20 cellular contexts compared by ENCODE assay signal in genomic region chr5:132098621-132099020, GRCh38. TPM values are rescaled to one million over a fixed set of nuclear protein-coding genes. Genes with fewer than 3 reads are reported as not detected.
A peak's percentile ranks its signal among the peaks of the same experiment; 100 is the strongest.
DNase-seq lines count a peak whose midpoint lies in the region; ATAC-seq, FAIRE-seq and TF ChIP-seq lines count a peak whose summit lies in the region.
"Had no signal": no experiment of that assay in that cellular context is flagged by ENCODE, and none has a peak within 500 bp of the region (broad histone marks: within the 10 kb centered on the region; RNA-seq: fewer than 3 reads in every experiment).

No MANE protein-coding gene starts in this region.

- H3K36me3 Mint-ChIP-seq in CD8-positive, alpha-beta memory T cell: no peaks in the 10 kb centered on the region
- H3K36me3 Mint-ChIP-seq in activated CD8-positive, alpha-beta T cell treated with anti-CD3 and anti-CD28 coated beads for 36 hours (ENCODE audit: low read depth): peaks cover 8% of the 10 kb centered on the region
- H3K36me3 Mint-ChIP-seq: mesothelial cell of epicardium had no signal

- no peak for TF ChIP-seq RAD21 in SK-N-SH (IDR thresholded peaks at IDR 0.05; ENCODE audit: low read length)

- no peak for FAIRE-seq in GM12891 (lab: Jason Lieb, UNC)

- peaks cover 7 to 26% of the 10 kb centered on the region in 2 experiments; a peak in 3 of 4 replicates for H3K4me1 ChIP-seq in SK-N-SH (ENCODE audit: control insufficient read depth in 1 of 2, insufficient read depth in 2 of 2, low read depth in 1 of 2, low read length in 1 of 2)
- H3K4me1 ChIP-seq in CD8-positive, alpha-beta memory T cell (ENCODE audit: insufficient read depth, low read length): peaks cover 69% of the 10 kb centered on the region
- H3K4me1 ChIP-seq in ascending aorta: peaks cover 5 to 9% of the 10 kb centered on the region in 2 donors

- no peak overlapping the region for H3K4me2 ChIP-seq in SK-N-SH

- ATAC-seq in SK-N-SH treated with all-trans-retinoic acid at 6 μM for 48 hours: no peak
- ATAC-seq in activated CD8-positive, alpha-beta T cell treated with anti-CD3 and anti-CD28 coated beads for 36 hours: no peak
- ATAC-seq: gastrocnemius medialis had no signal

- no peak for TF ChIP-seq POLR2A in GM12891 (IDR thresholded peaks at IDR 0.05; ENCODE audit: low read depth, low read length)

- no peak overlapping the region for H3K4me3 ChIP-seq in SK-N-SH (ENCODE audit: low read depth in 2 of 2, low read length in 1 of 2)
- no peak overlapping the region for H3K4me3 ChIP-seq in CD8-positive, alpha-beta memory T cell (ENCODE audit: low read length)
- no peak overlapping the region for H3K4me3 ChIP-seq in fibroblast of the aortic adventitia (ENCODE audit: low read depth, low read length)
- no peak overlapping the region for H3K4me3 ChIP-seq in ascending aorta
- H3K4me3 ChIP-seq: BLaER1, dorsolateral prefrontal cortex, gastrocnemius medialis, transverse colon had no signal

- CTCF ChIA-PET in SK-N-SH (lab: Yijun Ruan, JAX): no interaction called here
- CTCF ChIA-PET in CD8-positive, alpha-beta memory T cell (lab: Charles Lee): interaction anchor here (1.2 kb wide), 1 partner anchor 139 kb away, joined by 3 read pairs; no protein-coding TSS in a partner anchor
- CTCF ChIA-PET in activated CD8-positive, alpha-beta T cell treated with anti-CD3 and anti-CD28 coated beads for 36 hours (lab: Charles Lee): interaction anchor here (1.2 kb wide), 1 partner anchor 12 kb away, joined by 3 read pairs; no protein-coding TSS in a partner anchor

- DNase-seq in SK-N-SH (no peak), fibroblast of the aortic adventitia (ENCODE audit: low read depth) (peak; percentile 48), NCI-H1694 (lab: John Stamatoyannopoulos, UW) (no peak), ascending aorta (ENCODE audit: low spot score in 2 of 2) (no peak), GM12891 (ENCODE audit: insufficient read length, low spot score) (no peak)
- no peak for DNase-seq in CD8-positive, alpha-beta memory T cell
- no peak for DNase-seq in activated CD8-positive, alpha-beta T cell treated with anti-CD3 and anti-CD28 coated beads for 36 hours
- DNase-seq: DMS53, dorsolateral prefrontal cortex, gastrocnemius medialis, NCI-H1694 treated with DMSO at 0.1 percent for 48 hours, retina, RPMI8226, transverse colon had no signal

- H3K9me3 Mint-ChIP-seq in CD8-positive, alpha-beta memory T cell: no peaks in the 10 kb centered on the region
- no peaks in the 10 kb centered on the region for H3K9me3 Mint-ChIP-seq in activated CD8-positive, alpha-beta T cell treated with anti-CD3 and anti-CD28 coated beads for 36 hours
- H3K9me3 Mint-ChIP-seq: mesothelial cell of epicardium had no signal

- H3K79me2 ChIP-seq in SK-N-SH (ENCODE audit: insufficient read depth): no peaks in the 10 kb centered on the region

- no peaks in the 10 kb centered on the region for H3K9me2 ChIP-seq in SK-N-SH

- TF ChIP-seq CTCF in SK-N-SH (IDR thresholded peaks at IDR 0.05): no peak
- no peak for TF ChIP-seq CTCF in activated CD8-positive, alpha-beta T cell treated with anti-CD3 and anti-CD28 coated beads for 36 hours (IDR thresholded peaks at IDR 0.05)
- TF ChIP-seq CTCF in fibroblast of the aortic adventitia (IDR thresholded peaks at IDR 0.05; ENCODE audit: insufficient read depth, low read length): no peak
- no peak for TF ChIP-seq CTCF in ascending aorta (IDR thresholded peaks at IDR 0.05)

- H3K27me3 ChIP-seq in SK-N-SH (ENCODE audit: insufficient read depth): no peaks in the 10 kb centered on the region
- H3K27me3 ChIP-seq in CD8-positive, alpha-beta memory T cell (ENCODE audit: insufficient read depth, low read length, poor library complexity, severe bottlenecking): no peaks in the 10 kb centered on the region
- no peaks in the 10 kb centered on the region for H3K27me3 ChIP-seq in ascending aorta
- H3K27me3 ChIP-seq: BLaER1, dorsolateral prefrontal cortex, gastrocnemius medialis, transverse colon had no signal

- H3K27ac Mint-ChIP-seq in CD8-positive, alpha-beta memory T cell: peak overlapping the region; percentile 85 to 100 (median 94)
- H3K27ac Mint-ChIP-seq in activated CD8-positive, alpha-beta T cell treated with anti-CD3 and anti-CD28 coated beads for 36 hours: peak overlapping the region; percentile 90
- H3K27ac Mint-ChIP-seq: mesothelial cell of epicardium had no signal

- peaks cover 84 to 96% (median 84%) of the 10 kb centered on the region in 3 donors for H3K4me1 Mint-ChIP-seq in CD8-positive, alpha-beta memory T cell
- peaks cover 87% of the 10 kb centered on the region for H3K4me1 Mint-ChIP-seq in activated CD8-positive, alpha-beta T cell treated with anti-CD3 and anti-CD28 coated beads for 36 hours (ENCODE audit: low read depth)

- POLR2A ChIA-PET in SK-N-SH (lab: Yijun Ruan, JAX): no interaction called here
- POLR2A ChIA-PET in CD8-positive, alpha-beta memory T cell (lab: Charles Lee): no interaction called here
- POLR2A ChIA-PET in activated CD8-positive, alpha-beta T cell treated with anti-CD3 and anti-CD28 coated beads for 36 hours (lab: Charles Lee): interaction anchor here (0.8 to 3.6 kb wide), 7 partner anchors 9 to 312 kb away, joined by 3 to 13 read pairs (median 4); no protein-coding TSS in a partner anchor

- H3K36me3 ChIP-seq in SK-N-SH (replicated peaks in 1 of 2; ENCODE audit: control insufficient read depth in 1 of 2, insufficient read depth in 2 of 2, low read length in 1 of 2) (no peaks in the 10 kb centered on the region), ascending aorta (no peaks in the 10 kb centered on the region)
- no peaks in the 10 kb centered on the region for H3K36me3 ChIP-seq in CD8-positive, alpha-beta memory T cell (ENCODE audit: insufficient read depth, low read length)
- H3K36me3 ChIP-seq: BLaER1, gastrocnemius medialis, transverse colon had no signal

- H3K27ac ChIP-seq in SK-N-SH (ENCODE audit: low read depth in 2 of 2, low read length in 1 of 2) (no peak overlapping the region; a peak in 1 of 4 replicates), ascending aorta (no peak overlapping the region)
- no peak overlapping the region for H3K27ac ChIP-seq in CD8-positive, alpha-beta memory T cell (ENCODE audit: low read depth, low read length)
- H3K27ac ChIP-seq: 22Rv1, BLaER1, dorsolateral prefrontal cortex, gastrocnemius medialis, transverse colon, VCaP had no signal

- no peak overlapping the region for H2AFZ ChIP-seq in SK-N-SH (ENCODE audit: low read depth)

- TF ChIP-seq EP300 in SK-N-SH (IDR thresholded peaks at IDR 0.05; ENCODE audit: borderline replicate concordance in 1 of 2, low read depth in 1 of 2, low read length in 1 of 2): no peak

- intact Hi-C loops in activated CD8-positive, alpha-beta T cell treated with anti-CD3 and anti-CD28 coated beads for 36 hours (cut with micrococcal nuclease): loop anchor here (2.0 kb wide), 1 partner anchor 24 kb away; no protein-coding TSS in a partner anchor
- intact Hi-C loops in ascending aorta (cut with DNase I): no loop called here

- no peaks in the 10 kb centered on the region for H4K20me1 ChIP-seq in SK-N-SH (ENCODE audit: insufficient read depth)
- H4K20me1 ChIP-seq: BLaER1 had no signal

- H3K4me3 Mint-ChIP-seq in CD8-positive, alpha-beta memory T cell: peak overlapping the region in 6 of 7 donors; percentile 3 to 79 (median 64)
- H3K4me3 Mint-ChIP-seq in activated CD8-positive, alpha-beta T cell treated with anti-CD3 and anti-CD28 coated beads for 36 hours: peak overlapping the region; percentile 48
- H3K4me3 Mint-ChIP-seq: mesothelial cell of epicardium had no signal

- H3F3A ChIP-seq in SK-N-SH (replicated peaks; ENCODE audit: insufficient read depth): peaks cover 9% of the 10 kb centered on the region

- no peaks in the 10 kb centered on the region for H3K27me3 Mint-ChIP-seq in CD8-positive, alpha-beta memory T cell
- H3K27me3 Mint-ChIP-seq in activated CD8-positive, alpha-beta T cell treated with anti-CD3 and anti-CD28 coated beads for 36 hours: no peaks in the 10 kb centered on the region

- no peaks in the 10 kb centered on the region for H3K9me3 ChIP-seq in SK-N-SH
- no peaks in the 10 kb centered on the region for H3K9me3 ChIP-seq in CD8-positive, alpha-beta memory T cell (ENCODE audit: low read length)
- no peaks in the 10 kb centered on the region for H3K9me3 ChIP-seq in ascending aorta
- H3K9me3 ChIP-seq: BLaER1, gastrocnemius medialis, transverse colon had no signal

- H3K9ac ChIP-seq in SK-N-SH: 0 out of 2 replicates have a peak overlapping the region, but pooled peaks have one; percentile 10
- H3K9ac ChIP-seq: BLaER1 had no signal

TF ChIP-seq in SK-N-SH, 30 proteins besides CTCF, POLR2A, EP300 and RAD21 (continues in another document):
- no peak for TF ChIP-seq FOXM1 (IDR thresholded peaks at IDR 0.05; ENCODE audit: low read depth)
- no peak for TF ChIP-seq RFX5 (IDR thresholded peaks at IDR 0.05; ENCODE audit: low read length)

TF ChIP-seq in SK-N-SH treated with all-trans-retinoic acid at 6 μM for 48 hours, 23 proteins besides CTCF, POLR2A, EP300 and RAD21 (continues in another document):
- TF ChIP-seq ESRRG (CRISPR knock-in tag; IDR thresholded peaks at IDR 0.05): no peak
- no peak for TF ChIP-seq BACH2 (CRISPR knock-in tag; IDR thresholded peaks at IDR 0.05; ENCODE audit: borderline replicate concordance)
- TF ChIP-seq ZFP30 (CRISPR knock-in tag; IDR thresholded peaks at IDR 0.05): no peak
- no peak for TF ChIP-seq GLIS3 (CRISPR knock-in tag; IDR thresholded peaks at IDR 0.05)

TF ChIP-seq in GM12891, 5 proteins besides CTCF, POLR2A, EP300 and RAD21 (continues in another document):
- no peak for TF ChIP-seq TAF1 (IDR thresholded peaks at IDR 0.05; ENCODE audit: low read depth, low read length)
- no peak for TF ChIP-seq SPI1 (IDR thresholded peaks at IDR 0.05; ENCODE audit: low read depth, low read length)
- TF ChIP-seq POU2F2 (IDR thresholded peaks at IDR 0.05; ENCODE audit: low read depth, low read length): no peak
- TF ChIP-seq POLR2AphosphoS5 (IDR thresholded peaks at IDR 0.05; ENCODE audit: low read depth, low read length): no peak

RNA-seq across cellular contexts. Expression of gene CSF2, which starts 25.0 kb away (rescaled TPM):
- polyA plus RNA-seq in SK-N-SH (2012; rRNA removed): 0.70 and 0.97 TPM in 2 replicates
- 0.54 and 0.62 TPM in 2 replicates for polyA plus RNA-seq in SK-N-SH (2012; cell fraction: cytosol; rRNA removed)
- 0.64 and 1.5 TPM in 2 replicates for polyA plus RNA-seq in SK-N-SH (2012; cell fraction: nucleus; rRNA removed)
- total RNA-seq in CD8-positive, alpha-beta memory T cell: 100 to 1,000 TPM; 393 to 409 TPM
- not detected for polyA plus RNA-seq in CD8-positive, alpha-beta memory T cell
- total RNA-seq in activated CD8-positive, alpha-beta T cell treated with anti-CD3 and anti-CD28 coated beads for 36 hours: 10 to 100 TPM; 61.5 to 64.1 TPM
- total RNA-seq in fibroblast of the aortic adventitia (ENCODE audit: low replicate concordance): not detected in 2 replicates
- not detected for total RNA-seq in ascending aorta
- not detected for polyA plus RNA-seq in GM12891 (2012; ENCODE audit: low read depth, missing spikeins)
- total RNA-seq: dorsolateral prefrontal cortex, gastrocnemius medialis, mesothelial cell of epicardium, transverse colon had no signal

RNA-seq across cellular contexts. Expression of gene IL3, which starts 38.2 kb away (rescaled TPM):
- not detected in 2 replicates for polyA plus RNA-seq in SK-N-SH (2012; rRNA removed)
- polyA plus RNA-seq in SK-N-SH (2012; cell fraction: cytosol; rRNA removed): not detected in 2 replicates
- polyA plus RNA-seq in SK-N-SH (2012; cell fraction: nucleus; rRNA removed): not detected in 2 replicates
- total RNA-seq in CD8-positive, alpha-beta memory T cell: 10 to 100 TPM; 69.7 to 71.9 TPM
- polyA plus RNA-seq in CD8-positive, alpha-beta memory T cell: not detected
- total RNA-seq in activated CD8-positive, alpha-beta T cell treated with anti-CD3 and anti-CD28 coated beads for 36 hours: under 1 TPM; 0.25 to 0.98 TPM
- not detected in 2 replicates for total RNA-seq in fibroblast of the aortic adventitia (ENCODE audit: low replicate concordance)
- total RNA-seq in ascending aorta: not detected
- not detected for polyA plus RNA-seq in GM12891 (2012; ENCODE audit: low read depth, missing spikeins)
- total RNA-seq: dorsolateral prefrontal cortex, epithelial cell of proximal tubule, gastrocnemius medialis, mesothelial cell of epicardium, transverse colon had no signal

Comparison
In these comparisons a context has a peak if more than half of its experiments do, and no peak if none do; other contexts are left out.
1. RNA of gene CSF2, which starts 25.0 kb away (total RNA-seq): 393 to 409 TPM in CD8-positive, alpha-beta memory T cell and 61.5 to 64.1 TPM in activated CD8-positive, alpha-beta T cell treated with anti-CD3 and anti-CD28 coated beads for 36 hours; not detected in fibroblast of the aortic adventitia and not detected in ascending aorta (single experiment); every median in the first group is over 10 times any median in the second.
2. RNA of gene IL3, which starts 38.2 kb away (total RNA-seq): 69.7 to 71.9 TPM in CD8-positive, alpha-beta memory T cell; 0.25 to 0.98 TPM in activated CD8-positive, alpha-beta T cell treated with anti-CD3 and anti-CD28 coated beads for 36 hours, not detected in fibroblast of the aortic adventitia and not detected in ascending aorta (single experiment); every median in the first group is over 10 times any median in the second.